Comparison of ENCODE assay signal across 9 cellular contexts in genomic region chr10:30454744-30455498, GRCh38. TPM values are rescaled to one million over a fixed set of nuclear protein-coding genes. Genes with fewer than 3 reads are reported as not detected.
DNase-seq lines count a peak whose midpoint lies in the region; ATAC-seq and TF ChIP-seq lines count a peak whose summit lies in the region.
"Had no signal": no experiment of that assay in that cellular context is flagged by ENCODE, and none has a peak within 500 bp of the region (broad histone marks: within the 10 kb centered on the region; RNA-seq: fewer than 3 reads in every experiment).

No MANE protein-coding gene starts in this region.

- peaks cover 23% of the 10 kb centered on the region for H3K36me3 Mint-ChIP-seq in activated CD8-positive, alpha-beta T cell treated with anti-CD3 and anti-CD28 coated beads for 36 hours (ENCODE audit: low read depth)
- H3K36me3 Mint-ChIP-seq in WTC11 = peaks cover 38% of the 10 kb centered on the region

- intact Hi-C loops in activated CD8-positive, alpha-beta T cell treated with anti-CD3 and anti-CD28 coated beads for 36 hours (cut with micrococcal nuclease) = no loop called here
- intact Hi-C loops in heart right ventricle (cut with DNase I) = loop anchor here in 1 of 10 donors (5.0 kb wide), 1 partner anchor 38 kb away; no protein-coding TSS in a partner anchor

- TF ChIP-seq CTCF in activated CD8-positive, alpha-beta T cell treated with anti-CD3 and anti-CD28 coated beads for 36 hours (IDR thresholded peaks at IDR 0.05) = no peak
- TF ChIP-seq CTCF in heart right ventricle (IDR thresholded peaks at IDR 0.05) = no peak
- TF ChIP-seq CTCF in smooth muscle cell (IDR thresholded peaks at IDR 0.05; ENCODE audit: borderline replicate concordance, insufficient read depth, poor library complexity, severe bottlenecking) = no peak
- TF ChIP-seq CTCF in WTC11 (IDR thresholded peaks at IDR 0.05) = no peak

- peak; percentile 49 for ATAC-seq in activated CD8-positive, alpha-beta T cell treated with anti-CD3 and anti-CD28 coated beads for 36 hours
- ATAC-seq in heart right ventricle (peak; percentile 63 to 86 (median 80)), WTC11 (no peak), GM19351 (IDR thresholded peaks at IDR 0.05; ENCODE audit: unreplicated experiment) (no peak)

- POLR2A ChIA-PET in activated CD8-positive, alpha-beta T cell treated with anti-CD3 and anti-CD28 coated beads for 36 hours (lab: Charles Lee) = no interaction called here
- POLR2A ChIA-PET in WTC11 (lab: Charles Lee) = no interaction called here

- H3K27me3 ChIP-seq in heart right ventricle = no peaks in the 10 kb centered on the region
- H3K27me3 ChIP-seq in smooth muscle cell (ENCODE audit: low read depth) = no peaks in the 10 kb centered on the region

- peak overlapping the region in 9 of 10 donors; percentile 54 to 88 (median 78) for H3K27ac ChIP-seq in heart right ventricle
- peak overlapping the region; percentile 56 for H3K27ac ChIP-seq in smooth muscle cell (ENCODE audit: low read depth)

- peaks cover 0 to 91% (median 22%) of the 10 kb centered on the region in 9 donors for H3K36me3 ChIP-seq in heart right ventricle
- peaks cover 19% of the 10 kb centered on the region for H3K36me3 ChIP-seq in smooth muscle cell (ENCODE audit: low read depth)

- CTCF ChIA-PET in activated CD8-positive, alpha-beta T cell treated with anti-CD3 and anti-CD28 coated beads for 36 hours (lab: Charles Lee) = interaction anchor here (1.0 to 1.5 kb wide), 3 partner anchors 10 to 81 kb away, joined by 3 to 5 read pairs (median 3); no protein-coding TSS in a partner anchor
- CTCF ChIA-PET in WTC11 (lab: Charles Lee) = interaction anchor here (1.5 kb wide), 1 partner anchor 136 kb away, joined by 4 read pairs; no protein-coding TSS in a partner anchor

- H3K4me1 Mint-ChIP-seq in activated CD8-positive, alpha-beta T cell treated with anti-CD3 and anti-CD28 coated beads for 36 hours (ENCODE audit: low read depth) = peaks cover 23% of the 10 kb centered on the region
- peaks cover 34% of the 10 kb centered on the region for H3K4me1 Mint-ChIP-seq in WTC11

- no peaks in the 10 kb centered on the region for H3K27me3 Mint-ChIP-seq in activated CD8-positive, alpha-beta T cell treated with anti-CD3 and anti-CD28 coated beads for 36 hours
- H3K27me3 Mint-ChIP-seq in WTC11 (ENCODE audit: low read depth) = no peaks in the 10 kb centered on the region

- H3K9me3 Mint-ChIP-seq in activated CD8-positive, alpha-beta T cell treated with anti-CD3 and anti-CD28 coated beads for 36 hours = no peaks in the 10 kb centered on the region
- H3K9me3 Mint-ChIP-seq in WTC11 = no peaks in the 10 kb centered on the region

- DNase-seq in GM04503 (ENCODE audit: low read depth) (peak; percentile 95), heart right ventricle (no peak), smooth muscle cell (lab: John Stamatoyannopoulos, UW; ENCODE audit: unreplicated experiment) (no peak), WTC11 (ENCODE audit: low spot score) (no peak), NCI-H1105 treated with DMSO at 0.1 percent for 48 hours (lab: John Stamatoyannopoulos, UW) (no peak), HuH-7.5 (ENCODE audit: low spot score) (no peak)
- no peak for DNase-seq in activated CD8-positive, alpha-beta T cell treated with anti-CD3 and anti-CD28 coated beads for 36 hours
- DNase-seq: small intestine had no signal

- no peaks in the 10 kb centered on the region for H3F3A ChIP-seq in smooth muscle cell (ENCODE audit: low read depth)

- H3K4me3 Mint-ChIP-seq in activated CD8-positive, alpha-beta T cell treated with anti-CD3 and anti-CD28 coated beads for 36 hours = no peak overlapping the region
- H3K4me3 Mint-ChIP-seq in WTC11 = no peak overlapping the region

- 9 to 15% methylated on average over 3 of the region's 3 CpGs for WGBS in heart right ventricle, 2 donors
- 39% methylated on average over 3 of the region's 3 CpGs for WGBS in smooth muscle cell (ENCODE audit: low lambda C conversion rate)

- H3K27ac Mint-ChIP-seq in activated CD8-positive, alpha-beta T cell treated with anti-CD3 and anti-CD28 coated beads for 36 hours = no peak overlapping the region
- no peak overlapping the region for H3K27ac Mint-ChIP-seq in WTC11

- H3K4me3 ChIP-seq in heart right ventricle = peak overlapping the region in 1 of 10 donors; percentile 9
- no peak overlapping the region for H3K4me3 ChIP-seq in smooth muscle cell

- H3K79me2 ChIP-seq in smooth muscle cell (ENCODE audit: low read depth) = no peaks in the 10 kb centered on the region

- H3K9ac ChIP-seq in smooth muscle cell (ENCODE audit: low read depth) = no peak overlapping the region

- H4K20me1 ChIP-seq in smooth muscle cell (ENCODE audit: low read depth) = peaks cover 5% of the 10 kb centered on the region

- peaks cover 16 to 72% (median 38%) of the 10 kb centered on the region in 9 donors for H3K4me1 ChIP-seq in heart right ventricle
- no peaks in the 10 kb centered on the region for H3K4me1 ChIP-seq in smooth muscle cell (ENCODE audit: low read depth)

- no peaks in the 10 kb centered on the region for H3K9me3 ChIP-seq in heart right ventricle
- no peaks in the 10 kb centered on the region for H3K9me3 ChIP-seq in smooth muscle cell (replicated peaks; ENCODE audit: low read depth)

- peak overlapping the region; percentile 28 for H3K4me2 ChIP-seq in smooth muscle cell

- no peak overlapping the region for H2AFZ ChIP-seq in smooth muscle cell (ENCODE audit: low read depth)

TF ChIP-seq in WTC11, 78 proteins besides CTCF, POLR2A, EP300 and RAD21:
- TF ChIP-seq EMX1 (CRISPR knock-in tag; IDR thresholded peaks at IDR 0.05) = no peak
- no peak for TF ChIP-seq ELF4 (CRISPR knock-in tag; IDR thresholded peaks at IDR 0.05; ENCODE audit: low read depth)
- TF ChIP-seq ZNF232 (CRISPR knock-in tag; IDR thresholded peaks at IDR 0.05) = no peak
- no peak for TF ChIP-seq SOX15 (CRISPR knock-in tag; IDR thresholded peaks at IDR 0.05)
- TF ChIP-seq ZNF423 (CRISPR knock-in tag; IDR thresholded peaks at IDR 0.05) = no peak
- TF ChIP-seq CREB1 (CRISPR knock-in tag; IDR thresholded peaks at IDR 0.05) = no peak
- TF ChIP-seq RELA (CRISPR knock-in tag; IDR thresholded peaks at IDR 0.05; ENCODE audit: borderline replicate concordance) = no peak
- no peak for TF ChIP-seq GTF2I (CRISPR knock-in tag; conservative IDR thresholded peaks at IDR 0.05)
- TF ChIP-seq ZNF416 (CRISPR knock-in tag; IDR thresholded peaks at IDR 0.05) = no peak
- no peak for TF ChIP-seq IRF2 (CRISPR knock-in tag; IDR thresholded peaks at IDR 0.05; ENCODE audit: borderline replicate concordance, low read depth)
- TF ChIP-seq ZNF425 (CRISPR knock-in tag; conservative IDR thresholded peaks at IDR 0.05) = no peak
- no peak for TF ChIP-seq MAX (CRISPR knock-in tag; IDR thresholded peaks at IDR 0.05)
- TF ChIP-seq FOXK1 (CRISPR knock-in tag; IDR thresholded peaks at IDR 0.05) = no peak
- TF ChIP-seq NFATC4 (CRISPR knock-in tag; IDR thresholded peaks at IDR 0.05) = no peak
- no peak for TF ChIP-seq PREB (CRISPR knock-in tag; IDR thresholded peaks at IDR 0.05; ENCODE audit: borderline replicate concordance)

RNA-seq across cellular contexts. Expression of gene MAP3K8, which starts 20.9 kb away (rescaled TPM):
- 10 to 100 TPM; 24.0 to 25.7 TPM for total RNA-seq in activated CD8-positive, alpha-beta T cell treated with anti-CD3 and anti-CD28 coated beads for 36 hours
- 10 to 100 TPM in 3 of 10 donors, 1 to 10 TPM in 7; 2.7 to 19.2 (median 6.9) TPM for total RNA-seq in heart right ventricle
- polyA plus RNA-seq in heart right ventricle = 10 to 100 TPM in 1 of 2 donors, 1 to 10 TPM in 1; 3.8 to 14.0 TPM
- total RNA-seq in smooth muscle cell = 10.4 and 23.5 TPM in 2 replicates
- 18.5 and 19.3 TPM in 2 replicates for polyA plus RNA-seq in smooth muscle cell
- total RNA-seq in WTC11 (2021) = 9.8 to 13.8 TPM (median 11.8 TPM) in 3 replicates

Comparison
In these comparisons a context has a peak if more than half of its experiments do, and no peak if none do; other contexts are left out.
1. ATAC-seq: peak in activated CD8-positive, alpha-beta T cell treated with anti-CD3 and anti-CD28 coated beads for 36 hours (single experiment) and heart right ventricle (8 of 8); none in WTC11 (single experiment) and GM19351 (single experiment).